Comparison of ENCODE assay signal across 8 cellular contexts in the genomic region with DNA sequence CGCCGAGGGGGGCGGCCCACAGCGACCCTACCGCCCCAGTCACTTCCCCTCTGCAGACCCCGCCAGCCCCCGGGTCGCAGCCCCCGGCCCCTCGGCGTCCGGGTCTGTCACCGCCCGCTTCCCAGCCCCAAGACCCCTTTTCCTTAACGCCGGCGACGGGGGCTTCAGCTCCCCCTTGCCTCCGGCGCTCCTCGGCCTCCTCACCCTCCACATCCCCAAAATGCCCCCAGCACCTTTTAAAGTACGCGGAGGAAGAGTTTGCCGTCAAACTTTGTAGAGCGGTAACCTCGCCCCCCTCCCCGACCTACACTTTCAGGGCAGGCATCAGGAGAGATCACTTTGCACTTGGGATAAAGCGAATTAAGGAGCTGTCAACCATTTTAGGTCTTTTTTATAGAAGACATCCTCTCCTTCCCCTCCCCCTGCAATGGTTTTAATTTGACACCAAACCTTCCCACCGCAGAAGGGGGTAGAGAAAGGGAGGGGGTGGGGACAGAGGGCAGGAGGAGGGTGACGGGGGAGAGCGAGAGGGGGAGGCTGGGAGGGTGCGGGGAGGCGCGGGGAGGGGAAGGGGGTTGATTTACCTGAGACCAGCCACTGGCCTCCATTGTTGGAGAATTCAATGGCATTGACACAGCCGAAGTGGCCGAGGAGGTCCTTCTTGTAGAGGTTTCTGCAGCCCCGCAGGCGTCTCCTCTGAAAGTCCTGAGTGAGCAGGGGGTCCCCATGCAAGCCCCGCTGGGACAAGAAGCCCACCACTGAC. TPM values are rescaled to one million over a fixed set of nuclear protein-coding genes. Genes with fewer than 3 reads are reported as not detected.
DNase-seq lines count a peak whose midpoint lies in the region; ATAC-seq, FAIRE-seq and TF ChIP-seq lines count a peak whose summit lies in the region.

No MANE protein-coding gene starts in this region.

- POLR2A ChIA-PET in A549 (lab: Yijun Ruan, JAX) = interaction anchor here (0.9 to 2.5 kb wide), 5 partner anchors 19 to 39 kb away, joined by 3 to 14 read pairs (median 4); partner anchors contain the start of gene EXD2

- H3K4me3 ChIP-seq in A549 (peak overlapping the region; percentile 91), WI38 (ENCODE audit: low read depth, low read length) (peak overlapping the region; percentile 89), left lung (peak overlapping the region; percentile 78 to 96)

- H3K4me2 ChIP-seq in A549 = peak overlapping the region; percentile 88

- H3K27ac ChIP-seq in A549 (peak overlapping the region; percentile 93 to 96), cingulate gyrus (ENCODE audit: low read depth, low read length) (peak overlapping the region; percentile 70), left lung (peak overlapping the region; percentile 93 to 96)

- no peak for TF ChIP-seq CTCF in A549 (IDR thresholded peaks at IDR 0.05)
- TF ChIP-seq CTCF in GM13977 (IDR thresholded peaks at IDR 0.05; ENCODE audit: extremely low read depth, insufficient read depth, missing control alignments) = no peak
- no peak for TF ChIP-seq CTCF in WI38 (IDR thresholded peaks at IDR 0.05; ENCODE audit: low read depth, low read length)
- no peak for TF ChIP-seq CTCF in left lung (IDR thresholded peaks at IDR 0.05)

- H3K27me3 ChIP-seq in left lung = no peaks in the 10 kb centered on the region

- H3K4me1 ChIP-seq in A549 = peaks cover 27% of the 10 kb centered on the region
- peaks cover 9 to 41% of the 10 kb centered on the region in 2 donors for H3K4me1 ChIP-seq in left lung

- ATAC-seq in A549 (peak; percentile 11 to 18), left lung (peak; percentile 35)
- peak; percentile 44 for ATAC-seq in stimulated activated memory B cell treated with anti-CD40 and anti-IgM and Interleukin-4, amounts not matched to agents 10 μg/mL and 1 μg/mL and 100 μg/mL, for 72 hours

- H3K9me3 ChIP-seq in A549 = no peaks in the 10 kb centered on the region
- no peaks in the 10 kb centered on the region for H3K9me3 ChIP-seq in left lung

- peaks cover 0 to 12% of the 10 kb centered on the region in 2 donors for H3K36me3 ChIP-seq in left lung

- TF ChIP-seq RAD21 in A549 (conservative IDR thresholded peaks at IDR 0.05 in 1 of 2, IDR thresholded peaks at IDR 0.05 in 1 of 2) = no peak

- FAIRE-seq in A549 (lab: Jason Lieb, UNC) = no peak

- in situ Hi-C loops in GM13977 (cut with MboI; ENCODE audit: low pct_unique_long_range_greater_than_20kb, low sequenced_read_pairs, unreplicated experiment) = no loop called here
- in situ Hi-C loops in KBM-7 (cut with MboI; ENCODE audit: low pct_unique_long_range_greater_than_20kb, low sequenced_read_pairs) = no loop called here

- H3K27ac Mint-ChIP-seq in stimulated activated memory B cell treated with anti-CD40 and anti-IgM and Interleukin-4, amounts not matched to agents 10 μg/mL and 1 μg/mL and 100 μg/mL, for 72 hours = peak overlapping the region; percentile 98

- CTCF ChIA-PET in A549 (lab: Yijun Ruan, JAX) = interaction anchor here (0.6 to 4.0 kb wide), 9 partner anchors 8 to 92 kb away, joined by 3 to 32 read pairs (median 5); partner anchors contain the start of gene EXD2

- intact Hi-C loops in left lung (cut with DNase I) = no loop called here

- peaks cover 43% of the 10 kb centered on the region for H3K4me1 Mint-ChIP-seq in stimulated activated memory B cell treated with anti-CD40 and anti-IgM and Interleukin-4, amounts not matched to agents 10 μg/mL and 1 μg/mL and 100 μg/mL, for 72 hours

- 1% methylated on average over 27 of the region's 39 CpGs for WGBS in A549 (ENCODE audit: missing lambda C conversion rate)

- TF ChIP-seq POLR2A in A549 (IDR thresholded peaks at IDR 0.05; ENCODE audit: low read length) = no peak

- H3K27me3 Mint-ChIP-seq in stimulated activated memory B cell treated with anti-CD40 and anti-IgM and Interleukin-4, amounts not matched to agents 10 μg/mL and 1 μg/mL and 100 μg/mL, for 72 hours = no peaks in the 10 kb centered on the region

- no peaks in the 10 kb centered on the region for H3K9me3 Mint-ChIP-seq in stimulated activated memory B cell treated with anti-CD40 and anti-IgM and Interleukin-4, amounts not matched to agents 10 μg/mL and 1 μg/mL and 100 μg/mL, for 72 hours

- H3K36me3 Mint-ChIP-seq in stimulated activated memory B cell treated with anti-CD40 and anti-IgM and Interleukin-4, amounts not matched to agents 10 μg/mL and 1 μg/mL and 100 μg/mL, for 72 hours = peaks cover 24% of the 10 kb centered on the region

- peak overlapping the region; percentile 98 for H3K4me3 Mint-ChIP-seq in stimulated activated memory B cell treated with anti-CD40 and anti-IgM and Interleukin-4, amounts not matched to agents 10 μg/mL and 1 μg/mL and 100 μg/mL, for 72 hours

- no peak for TF ChIP-seq EP300 in A549 (IDR thresholded peaks at IDR 0.05)

- DNase-seq in A549 (ENCODE audit: low read depth in 1 of 2, low spot score in 1 of 2) (peak in 1 of 2 experiments; percentile 32), GM13977 (ENCODE audit: low spot score) (peak; percentile 51), KBM-7 (peak; percentile 57), left lung (peak; percentile 50 to 81), NCI-H128 (lab: John Stamatoyannopoulos, UW; ENCODE audit: unreplicated experiment) (no peak)

TF ChIP-seq in A549, 52 proteins besides CTCF, POLR2A, EP300 and RAD21:
- no peak for TF ChIP-seq CBX8 (IDR thresholded peaks at IDR 0.05)

RNA-seq across cellular contexts. Expression of gene DCAF5, which starts 0.6 kb away (rescaled TPM):
- 23.7 and 31.6 TPM in 2 replicates for polyA plus RNA-seq in A549 (2011; rRNA removed)
- polyA plus RNA-seq in A549 (2012; cell fraction: cytosol; rRNA removed) = 13.8 and 17.3 TPM in 2 replicates
- polyA plus RNA-seq in A549 (2012; cell fraction: nucleus; rRNA removed) = 37.4 and 41.0 TPM in 2 replicates
- 13.7 to 15.5 TPM (median 14.3 TPM) in 3 replicates for polyA plus RNA-seq in A549 (2017; fragmentation: RNase III; extraction: RNeasy Plus Mini Kit Qiagen cat#74134 plus additional on column Dnase treatment)
- 31.9 and 35.1 TPM in 2 replicates for polyA minus RNA-seq in A549 (2011; rRNA and poly(A)+ RNA removed)
- 10 to 100 TPM; 45.9 to 46.9 TPM for total RNA-seq in left lung

RNA-seq across cellular contexts. Expression of gene EXD2, which starts 38.9 kb away (rescaled TPM):
- polyA plus RNA-seq in A549 (2011; rRNA removed) = 22.1 and 22.3 TPM in 2 replicates
- polyA plus RNA-seq in A549 (2012; cell fraction: cytosol; rRNA removed) = 4.9 and 6.4 TPM in 2 replicates
- 7.8 and 9.6 TPM in 2 replicates for polyA plus RNA-seq in A549 (2012; cell fraction: nucleus; rRNA removed)
- polyA plus RNA-seq in A549 (2017; fragmentation: RNase III; extraction: RNeasy Plus Mini Kit Qiagen cat#74134 plus additional on column Dnase treatment) = 11.3 to 15.5 TPM (median 13.9 TPM) in 3 replicates
- polyA minus RNA-seq in A549 (2011; rRNA and poly(A)+ RNA removed) = 18.8 and 21.3 TPM in 2 replicates
- 10 to 100 TPM; 24.0 to 25.4 TPM for total RNA-seq in left lung
